In the genomic region with DNA sequence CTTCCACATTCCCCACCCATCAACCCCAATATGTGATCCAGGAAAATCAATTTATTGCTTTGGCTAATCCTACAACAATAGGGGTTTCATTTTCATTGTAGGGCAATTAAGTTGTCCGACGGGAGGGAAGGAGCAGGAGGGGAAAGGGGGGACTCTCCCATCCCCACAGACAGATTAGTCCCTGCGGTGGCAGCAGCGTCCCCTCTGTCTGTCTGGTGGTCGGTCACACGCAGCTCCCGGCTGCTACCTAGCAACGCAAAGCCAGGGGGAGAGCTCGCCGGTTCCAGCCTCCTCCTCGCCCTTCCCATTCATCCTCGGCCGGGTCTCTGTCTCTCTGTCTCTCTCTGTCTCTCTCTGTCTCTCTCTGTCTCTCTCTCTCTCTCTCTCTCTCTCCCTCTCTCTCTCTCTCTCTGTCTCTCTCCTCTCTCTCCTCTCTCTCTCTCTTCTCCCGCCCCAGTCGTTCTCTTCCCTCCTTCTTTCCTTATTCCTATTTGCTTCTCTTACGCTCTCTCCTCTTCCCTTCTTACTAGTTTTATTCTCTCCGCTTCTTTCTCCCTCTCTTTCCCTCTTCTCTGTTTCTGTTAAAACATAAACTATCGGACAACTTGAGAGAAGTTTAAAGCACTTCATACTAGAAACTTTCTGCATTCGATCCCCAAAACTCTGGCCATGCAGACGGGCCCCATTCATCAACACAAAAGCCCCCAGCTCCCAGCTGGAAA, we compare ENCODE assay signal across 1 cellular context.
TF ChIP-seq lines count a peak whose summit lies in the region.

No MANE protein-coding gene starts in this region.

TF ChIP-seq in HEK293, 187 proteins besides CTCF, POLR2A, EP300 and RAD21 (continued from another document and continues in another):
- TF ChIP-seq, protein P1, sequence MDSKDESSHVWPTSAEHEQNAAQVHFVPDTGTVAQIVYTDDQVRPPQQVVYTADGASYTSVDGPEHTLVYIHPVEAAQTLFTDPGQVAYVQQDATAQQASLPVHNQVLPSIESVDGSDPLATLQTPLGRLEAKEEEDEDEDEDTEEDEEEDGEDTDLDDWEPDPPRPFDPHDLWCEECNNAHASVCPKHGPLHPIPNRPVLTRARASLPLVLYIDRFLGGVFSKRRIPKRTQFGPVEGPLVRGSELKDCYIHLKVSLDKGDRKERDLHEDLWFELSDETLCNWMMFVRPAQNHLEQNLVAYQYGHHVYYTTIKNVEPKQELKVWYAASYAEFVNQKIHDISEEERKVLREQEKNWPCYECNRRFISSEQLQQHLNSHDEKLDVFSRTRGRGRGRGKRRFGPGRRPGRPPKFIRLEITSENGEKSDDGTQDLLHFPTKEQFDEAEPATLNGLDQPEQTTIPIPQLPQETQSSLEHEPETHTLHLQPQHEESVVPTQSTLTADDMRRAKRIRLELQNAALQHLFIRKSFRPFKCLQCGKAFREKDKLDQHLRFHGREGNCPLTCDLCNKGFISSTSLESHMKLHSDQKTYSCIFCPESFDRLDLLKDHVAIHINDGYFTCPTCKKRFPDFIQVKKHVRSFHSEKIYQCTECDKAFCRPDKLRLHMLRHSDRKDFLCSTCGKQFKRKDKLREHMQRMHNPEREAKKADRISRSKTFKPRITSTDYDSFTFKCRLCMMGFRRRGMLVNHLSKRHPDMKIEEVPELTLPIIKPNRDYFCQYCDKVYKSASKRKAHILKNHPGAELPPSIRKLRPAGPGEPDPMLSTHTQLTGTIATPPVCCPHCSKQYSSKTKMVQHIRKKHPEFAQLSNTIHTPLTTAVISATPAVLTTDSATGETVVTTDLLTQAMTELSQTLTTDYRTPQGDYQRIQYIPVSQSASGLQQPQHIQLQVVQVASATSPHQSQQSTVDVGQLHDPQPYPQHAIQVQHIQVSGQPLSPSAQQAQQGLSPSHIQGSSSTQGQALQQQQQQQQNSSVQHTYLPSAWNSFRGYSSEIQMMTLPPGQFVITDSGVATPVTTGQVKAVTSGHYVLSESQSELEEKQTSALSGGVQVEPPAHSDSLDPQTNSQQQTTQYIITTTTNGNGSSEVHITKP (tag by site-specific recombination; IDR thresholded peaks at IDR 0.05): no peak
- no peak for TF ChIP-seq REPIN1 (tag by site-specific recombination; IDR thresholded peaks at IDR 0.05; ENCODE audit: low read depth)
- no peak for TF ChIP-seq SP3 (tag by site-specific recombination; IDR thresholded peaks at IDR 0.05)
- no peak for TF ChIP-seq ZNF423 (tag by site-specific recombination; IDR thresholded peaks at IDR 0.05)
- TF ChIP-seq ZNF707 (tag by site-specific recombination; IDR thresholded peaks at IDR 0.05): no peak
- no peak for TF ChIP-seq ZBTB20 (tag by site-specific recombination; IDR thresholded peaks at IDR 0.05)
- TF ChIP-seq, protein P2, sequence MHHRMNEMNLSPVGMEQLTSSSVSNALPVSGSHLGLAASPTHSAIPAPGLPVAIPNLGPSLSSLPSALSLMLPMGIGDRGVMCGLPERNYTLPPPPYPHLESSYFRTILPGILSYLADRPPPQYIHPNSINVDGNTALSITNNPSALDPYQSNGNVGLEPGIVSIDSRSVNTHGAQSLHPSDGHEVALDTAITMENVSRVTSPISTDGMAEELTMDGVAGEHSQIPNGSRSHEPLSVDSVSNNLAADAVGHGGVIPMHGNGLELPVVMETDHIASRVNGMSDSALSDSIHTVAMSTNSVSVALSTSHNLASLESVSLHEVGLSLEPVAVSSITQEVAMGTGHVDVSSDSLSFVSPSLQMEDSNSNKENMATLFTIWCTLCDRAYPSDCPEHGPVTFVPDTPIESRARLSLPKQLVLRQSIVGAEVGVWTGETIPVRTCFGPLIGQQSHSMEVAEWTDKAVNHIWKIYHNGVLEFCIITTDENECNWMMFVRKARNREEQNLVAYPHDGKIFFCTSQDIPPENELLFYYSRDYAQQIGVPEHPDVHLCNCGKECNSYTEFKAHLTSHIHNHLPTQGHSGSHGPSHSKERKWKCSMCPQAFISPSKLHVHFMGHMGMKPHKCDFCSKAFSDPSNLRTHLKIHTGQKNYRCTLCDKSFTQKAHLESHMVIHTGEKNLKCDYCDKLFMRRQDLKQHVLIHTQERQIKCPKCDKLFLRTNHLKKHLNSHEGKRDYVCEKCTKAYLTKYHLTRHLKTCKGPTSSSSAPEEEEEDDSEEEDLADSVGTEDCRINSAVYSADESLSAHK (tag by site-specific recombination; IDR thresholded peaks at IDR 0.05): no peak
- TF ChIP-seq TCF7L2 (IDR thresholded peaks at IDR 0.05; ENCODE audit: borderline replicate concordance, low read depth, low read length): no peak
- TF ChIP-seq, protein P3, sequence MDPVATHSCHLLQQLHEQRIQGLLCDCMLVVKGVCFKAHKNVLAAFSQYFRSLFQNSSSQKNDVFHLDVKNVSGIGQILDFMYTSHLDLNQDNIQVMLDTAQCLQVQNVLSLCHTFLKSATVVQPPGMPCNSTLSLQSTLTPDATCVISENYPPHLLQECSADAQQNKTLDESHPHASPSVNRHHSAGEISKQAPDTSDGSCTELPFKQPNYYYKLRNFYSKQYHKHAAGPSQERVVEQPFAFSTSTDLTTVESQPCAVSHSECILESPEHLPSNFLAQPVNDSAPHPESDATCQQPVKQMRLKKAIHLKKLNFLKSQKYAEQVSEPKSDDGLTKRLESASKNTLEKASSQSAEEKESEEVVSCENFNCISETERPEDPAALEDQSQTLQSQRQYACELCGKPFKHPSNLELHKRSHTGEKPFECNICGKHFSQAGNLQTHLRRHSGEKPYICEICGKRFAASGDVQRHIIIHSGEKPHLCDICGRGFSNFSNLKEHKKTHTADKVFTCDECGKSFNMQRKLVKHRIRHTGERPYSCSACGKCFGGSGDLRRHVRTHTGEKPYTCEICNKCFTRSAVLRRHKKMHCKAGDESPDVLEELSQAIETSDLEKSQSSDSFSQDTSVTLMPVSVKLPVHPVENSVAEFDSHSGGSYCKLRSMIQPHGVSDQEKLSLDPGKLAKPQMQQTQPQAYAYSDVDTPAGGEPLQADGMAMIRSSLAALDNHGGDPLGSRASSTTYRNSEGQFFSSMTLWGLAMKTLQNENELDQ (tag by site-specific recombination; IDR thresholded peaks at IDR 0.05; ENCODE audit: low read depth): no peak
- TF ChIP-seq ZNF202 (tag by site-specific recombination; IDR thresholded peaks at IDR 0.05; ENCODE audit: borderline replicate concordance): no peak
- TF ChIP-seq PRDM1 (tag by site-specific recombination; IDR thresholded peaks at IDR 0.05): peak; percentile 57
- no peak for TF ChIP-seq ZNF174 (tag by site-specific recombination; IDR thresholded peaks at IDR 0.05)
- TF ChIP-seq, protein P4, sequence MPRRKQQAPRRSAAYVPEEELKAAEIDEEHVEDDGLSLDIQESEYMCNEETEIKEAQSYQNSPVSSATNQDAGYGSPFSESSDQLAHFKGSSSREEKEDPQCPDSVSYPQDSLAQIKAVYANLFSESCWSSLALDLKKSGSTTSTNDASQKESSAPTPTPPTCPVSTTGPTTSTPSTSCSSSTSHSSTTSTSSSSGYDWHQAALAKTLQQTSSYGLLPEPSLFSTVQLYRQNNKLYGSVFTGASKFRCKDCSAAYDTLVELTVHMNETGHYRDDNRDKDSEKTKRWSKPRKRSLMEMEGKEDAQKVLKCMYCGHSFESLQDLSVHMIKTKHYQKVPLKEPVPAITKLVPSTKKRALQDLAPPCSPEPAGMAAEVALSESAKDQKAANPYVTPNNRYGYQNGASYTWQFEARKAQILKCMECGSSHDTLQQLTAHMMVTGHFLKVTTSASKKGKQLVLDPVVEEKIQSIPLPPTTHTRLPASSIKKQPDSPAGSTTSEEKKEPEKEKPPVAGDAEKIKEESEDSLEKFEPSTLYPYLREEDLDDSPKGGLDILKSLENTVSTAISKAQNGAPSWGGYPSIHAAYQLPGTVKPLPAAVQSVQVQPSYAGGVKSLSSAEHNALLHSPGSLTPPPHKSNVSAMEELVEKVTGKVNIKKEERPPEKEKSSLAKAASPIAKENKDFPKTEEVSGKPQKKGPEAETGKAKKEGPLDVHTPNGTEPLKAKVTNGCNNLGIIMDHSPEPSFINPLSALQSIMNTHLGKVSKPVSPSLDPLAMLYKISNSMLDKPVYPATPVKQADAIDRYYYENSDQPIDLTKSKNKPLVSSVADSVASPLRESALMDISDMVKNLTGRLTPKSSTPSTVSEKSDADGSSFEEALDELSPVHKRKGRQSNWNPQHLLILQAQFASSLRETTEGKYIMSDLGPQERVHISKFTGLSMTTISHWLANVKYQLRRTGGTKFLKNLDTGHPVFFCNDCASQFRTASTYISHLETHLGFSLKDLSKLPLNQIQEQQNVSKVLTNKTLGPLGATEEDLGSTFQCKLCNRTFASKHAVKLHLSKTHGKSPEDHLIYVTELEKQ (tag by site-specific recombination; IDR thresholded peaks at IDR 0.05; ENCODE audit: borderline replicate concordance): no peak
- 0 out of 2 replicates have a peak, but pooled peaks have one; percentile 48 for TF ChIP-seq ZBTB48 (tag by site-specific recombination; IDR thresholded peaks at IDR 0.05)
- no peak for TF ChIP-seq ZNF324 (tag by site-specific recombination; IDR thresholded peaks at IDR 0.05)
- TF ChIP-seq, protein P5, sequence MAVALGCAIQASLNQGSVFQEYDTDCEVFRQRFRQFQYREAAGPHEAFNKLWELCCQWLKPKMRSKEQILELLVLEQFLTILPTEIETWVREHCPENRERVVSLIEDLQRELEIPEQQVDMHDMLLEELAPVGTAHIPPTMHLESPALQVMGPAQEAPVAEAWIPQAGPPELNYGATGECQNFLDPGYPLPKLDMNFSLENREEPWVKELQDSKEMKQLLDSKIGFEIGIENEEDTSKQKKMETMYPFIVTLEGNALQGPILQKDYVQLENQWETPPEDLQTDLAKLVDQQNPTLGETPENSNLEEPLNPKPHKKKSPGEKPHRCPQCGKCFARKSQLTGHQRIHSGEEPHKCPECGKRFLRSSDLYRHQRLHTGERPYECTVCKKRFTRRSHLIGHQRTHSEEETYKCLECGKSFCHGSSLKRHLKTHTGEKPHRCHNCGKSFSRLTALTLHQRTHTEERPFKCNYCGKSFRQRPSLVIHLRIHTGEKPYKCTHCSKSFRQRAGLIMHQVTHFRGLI (tag by site-specific recombination; IDR thresholded peaks at IDR 0.05): no peak
- 0 out of 2 replicates have a peak, but pooled peaks have one; percentile 20 for TF ChIP-seq ZNF501 (tag by site-specific recombination; IDR thresholded peaks at IDR 0.05)
- TF ChIP-seq GFI1B (tag by site-specific recombination; IDR thresholded peaks at IDR 0.05): no peak
- TF ChIP-seq YY1 (tag by site-specific recombination; IDR thresholded peaks at IDR 0.05): no peak
- TF ChIP-seq ZNF391 (tag by site-specific recombination; IDR thresholded peaks at IDR 0.05; ENCODE audit: borderline replicate concordance, low read depth): no peak
- TF ChIP-seq ZNF549 (tag by site-specific recombination; IDR thresholded peaks at IDR 0.05): no peak
- TF ChIP-seq ZNF596 (tag by site-specific recombination; IDR thresholded peaks at IDR 0.05): peak; percentile 99
- no peak for TF ChIP-seq ZNF610 (tag by site-specific recombination; IDR thresholded peaks at IDR 0.05; ENCODE audit: borderline replicate concordance)
- TF ChIP-seq ZNF548 (tag by site-specific recombination; IDR thresholded peaks at IDR 0.05): no peak
- TF ChIP-seq ZNF561 (tag by site-specific recombination; IDR thresholded peaks at IDR 0.05; ENCODE audit: borderline replicate concordance): no peak
- TF ChIP-seq ZNF366 (tag by site-specific recombination; conservative IDR thresholded peaks at IDR 0.05): peak; percentile 93
- no peak for TF ChIP-seq ZNF239 (tag by site-specific recombination; IDR thresholded peaks at IDR 0.05)
- TF ChIP-seq ZNF600 (tag by site-specific recombination; IDR thresholded peaks at IDR 0.05): no peak
- peak; percentile 66 for TF ChIP-seq ZNF335 (tag by site-specific recombination; conservative IDR thresholded peaks at IDR 0.05)
- TF ChIP-seq ZNF664 (tag by site-specific recombination; IDR thresholded peaks at IDR 0.05): no peak
- TF ChIP-seq, protein P6, sequence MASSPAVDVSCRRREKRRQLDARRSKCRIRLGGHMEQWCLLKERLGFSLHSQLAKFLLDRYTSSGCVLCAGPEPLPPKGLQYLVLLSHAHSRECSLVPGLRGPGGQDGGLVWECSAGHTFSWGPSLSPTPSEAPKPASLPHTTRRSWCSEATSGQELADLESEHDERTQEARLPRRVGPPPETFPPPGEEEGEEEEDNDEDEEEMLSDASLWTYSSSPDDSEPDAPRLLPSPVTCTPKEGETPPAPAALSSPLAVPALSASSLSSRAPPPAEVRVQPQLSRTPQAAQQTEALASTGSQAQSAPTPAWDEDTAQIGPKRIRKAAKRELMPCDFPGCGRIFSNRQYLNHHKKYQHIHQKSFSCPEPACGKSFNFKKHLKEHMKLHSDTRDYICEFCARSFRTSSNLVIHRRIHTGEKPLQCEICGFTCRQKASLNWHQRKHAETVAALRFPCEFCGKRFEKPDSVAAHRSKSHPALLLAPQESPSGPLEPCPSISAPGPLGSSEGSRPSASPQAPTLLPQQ (tag by site-specific recombination; IDR thresholded peaks at IDR 0.05): no peak
- no peak for TF ChIP-seq ZNF2 (tag by site-specific recombination; IDR thresholded peaks at IDR 0.05)
- TF ChIP-seq SALL2 (tag by site-specific recombination; IDR thresholded peaks at IDR 0.05; ENCODE audit: borderline replicate concordance): no peak
- no peak for TF ChIP-seq ZNF510 (tag by site-specific recombination; IDR thresholded peaks at IDR 0.05; ENCODE audit: insufficient replicate concordance)
- no peak for TF ChIP-seq WT1 (tag by site-specific recombination; IDR thresholded peaks at IDR 0.05)
- no peak for TF ChIP-seq RBAK (tag by site-specific recombination; IDR thresholded peaks at IDR 0.05)
- TF ChIP-seq, protein P7, sequence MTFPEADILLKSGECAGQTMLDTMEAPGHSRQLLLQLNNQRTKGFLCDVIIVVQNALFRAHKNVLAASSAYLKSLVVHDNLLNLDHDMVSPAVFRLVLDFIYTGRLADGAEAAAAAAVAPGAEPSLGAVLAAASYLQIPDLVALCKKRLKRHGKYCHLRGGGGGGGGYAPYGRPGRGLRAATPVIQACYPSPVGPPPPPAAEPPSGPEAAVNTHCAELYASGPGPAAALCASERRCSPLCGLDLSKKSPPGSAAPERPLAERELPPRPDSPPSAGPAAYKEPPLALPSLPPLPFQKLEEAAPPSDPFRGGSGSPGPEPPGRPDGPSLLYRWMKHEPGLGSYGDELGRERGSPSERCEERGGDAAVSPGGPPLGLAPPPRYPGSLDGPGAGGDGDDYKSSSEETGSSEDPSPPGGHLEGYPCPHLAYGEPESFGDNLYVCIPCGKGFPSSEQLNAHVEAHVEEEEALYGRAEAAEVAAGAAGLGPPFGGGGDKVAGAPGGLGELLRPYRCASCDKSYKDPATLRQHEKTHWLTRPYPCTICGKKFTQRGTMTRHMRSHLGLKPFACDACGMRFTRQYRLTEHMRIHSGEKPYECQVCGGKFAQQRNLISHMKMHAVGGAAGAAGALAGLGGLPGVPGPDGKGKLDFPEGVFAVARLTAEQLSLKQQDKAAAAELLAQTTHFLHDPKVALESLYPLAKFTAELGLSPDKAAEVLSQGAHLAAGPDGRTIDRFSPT (tag by site-specific recombination; IDR thresholded peaks at IDR 0.05): no peak
- no peak for TF ChIP-seq ZNF248 (tag by site-specific recombination; IDR thresholded peaks at IDR 0.05)
- TF ChIP-seq, protein P8, sequence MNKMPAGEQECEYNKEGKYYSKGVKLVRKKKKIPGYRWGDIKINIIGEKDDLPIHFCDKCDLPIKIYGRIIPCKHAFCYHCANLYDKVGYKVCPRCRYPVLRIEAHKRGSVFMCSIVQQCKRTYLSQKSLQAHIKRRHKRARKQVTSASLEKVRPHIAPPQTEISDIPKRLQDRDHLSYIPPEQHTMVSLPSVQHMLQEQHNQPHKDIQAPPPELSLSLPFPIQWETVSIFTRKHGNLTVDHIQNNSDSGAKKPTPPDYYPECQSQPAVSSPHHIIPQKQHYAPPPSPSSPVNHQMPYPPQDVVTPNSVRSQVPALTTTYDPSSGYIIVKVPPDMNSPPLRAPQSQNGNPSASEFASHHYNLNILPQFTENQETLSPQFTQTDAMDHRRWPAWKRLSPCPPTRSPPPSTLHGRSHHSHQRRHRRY (tag by site-specific recombination; IDR thresholded peaks at IDR 0.05): no peak
- TF ChIP-seq ZSCAN30 (tag by site-specific recombination; IDR thresholded peaks at IDR 0.05): no peak
